Comparison of ENCODE assay signal across 6 cellular contexts in genomic region chr19:48363500-48363809, GRCh38. TPM values are rescaled to one million over a fixed set of nuclear protein-coding genes. Genes with fewer than 3 reads are reported as not detected.
DNase-seq lines count a peak whose midpoint lies in the region; ATAC-seq, FAIRE-seq and TF ChIP-seq lines count a peak whose summit lies in the region.

No MANE protein-coding gene starts in this region.

- POLR2A ChIA-PET in HCT116 (lab: Charles Lee): interaction anchor here (0.6 to 2.4 kb wide), 10 partner anchors 9 to 1090 kb away, joined by 3 to 30 read pairs (median 4); partner anchors contain the start of genes ALDH16A1, EMP3, KDELR1 and RPL18
- POLR2A ChIA-PET in activated CD8-positive, alpha-beta T cell treated with anti-CD3 and anti-CD28 coated beads, Interleukin-2, amount 10 ng/mL, durations not matched to agents 7 days and 5 days (lab: Charles Lee): interaction anchor here (0.6 to 2.4 kb wide), 11 partner anchors 10 to 124 kb away, joined by 3 to 15 read pairs (median 5); partner anchors contain the start of gene KDELR1

- H3K4me1 Mint-ChIP-seq in activated CD8-positive, alpha-beta T cell treated with anti-CD3 and anti-CD28 coated beads, Interleukin-2, amount 10 ng/mL, durations not matched to agents 7 days and 5 days (ENCODE audit: low read depth): peaks cover 21% of the 10 kb centered on the region

- H3K27ac Mint-ChIP-seq in activated CD8-positive, alpha-beta T cell treated with anti-CD3 and anti-CD28 coated beads, Interleukin-2, amount 10 ng/mL, durations not matched to agents 7 days and 5 days: peak overlapping the region; percentile 97

- H3K4me1 ChIP-seq in HCT116 (ENCODE audit: control insufficient read depth in 1 of 2, insufficient read depth in 2 of 2, low read length in 2 of 2) (peaks cover 5 to 24% of the 10 kb centered on the region in 2 experiments), right lobe of liver (peaks cover 0 to 3% (median 0%) of the 10 kb centered on the region in 4 donors)

- H2AFZ ChIP-seq in HCT116 (ENCODE audit: low read depth, low read length, poor library complexity, severe bottlenecking): no peak overlapping the region

- ATAC-seq in HCT116 (peak; percentile 13), right lobe of liver (peak; percentile 33 to 49 (median 43)), HG03457 (IDR thresholded peaks at IDR 0.05; ENCODE audit: unreplicated experiment) (no peak)
- peak; percentile 12 for ATAC-seq in activated CD8-positive, alpha-beta T cell treated with anti-CD3 and anti-CD28 coated beads, Interleukin-2, amount 10 ng/mL, durations not matched to agents 7 days and 5 days

- no peaks in the 10 kb centered on the region for H3K36me3 ChIP-seq in HCT116 (ENCODE audit: control insufficient read depth in 1 of 2, insufficient read depth in 2 of 2, low read length in 2 of 2)
- no peaks in the 10 kb centered on the region for H3K36me3 ChIP-seq in right lobe of liver

- intact Hi-C loops in HCT116 (cut with micrococcal nuclease): loop anchor here (5.0 kb wide), 1 partner anchor 34 kb away; no protein-coding TSS in a partner anchor
- intact Hi-C loops in right lobe of liver (cut with DNase I): no loop called here

- CTCF ChIA-PET in HCT116 (lab: Charles Lee): interaction anchor here (0.6 to 2.5 kb wide), 12 partner anchors 10 to 225 kb away, joined by 3 to 24 read pairs (median 6); partner anchors contain the start of genes GRIN2D and KDELR1
- CTCF ChIA-PET in activated CD8-positive, alpha-beta T cell treated with anti-CD3 and anti-CD28 coated beads, Interleukin-2, amount 10 ng/mL, durations not matched to agents 7 days and 5 days (lab: Charles Lee): interaction anchor here (0.9 to 3.5 kb wide), 13 partner anchors 12 to 246 kb away, joined by 3 to 43 read pairs (median 6); partner anchors contain the start of genes GRWD1 and KDELR1

- H3K36me3 Mint-ChIP-seq in activated CD8-positive, alpha-beta T cell treated with anti-CD3 and anti-CD28 coated beads, Interleukin-2, amount 10 ng/mL, durations not matched to agents 7 days and 5 days (ENCODE audit: low read depth): peaks cover 11% of the 10 kb centered on the region

- H3K9me2 ChIP-seq in HCT116 (ENCODE audit: insufficient read depth): no peaks in the 10 kb centered on the region

- TF ChIP-seq POLR2A in HCT116 (IDR thresholded peaks at IDR 0.05; ENCODE audit: borderline replicate concordance, extremely low read depth, insufficient read depth, insufficient read length) (no peak), right lobe of liver (IDR thresholded peaks at IDR 0.05) (no peak)

- TF ChIP-seq CTCF in AG10803 (conservative IDR thresholded peaks at IDR 0.05; ENCODE audit: low read length) (no peak), HCT116 (IDR thresholded peaks at IDR 0.05 in 2 of 3, conservative IDR thresholded peaks at IDR 0.05 in 1 of 3; ENCODE audit: borderline replicate concordance in 1 of 3, insufficient read depth in 1 of 3, low read depth in 2 of 3, low read length in 2 of 3) (no peak), right lobe of liver (IDR thresholded peaks at IDR 0.05) (no peak)

- peak overlapping the region; percentile 83 for H3K9ac ChIP-seq in HCT116 (ENCODE audit: low read length)

- DNase-seq in AG10803 (ENCODE audit: low read depth) (no peak), HCT116 (ENCODE audit: low read depth, low spot score) (no peak), right lobe of liver (peak; percentile 69 to 81 (median 74)), GM19239 (ENCODE audit: insufficient read length, low spot score) (no peak)
- no peak for DNase-seq in activated CD8-positive, alpha-beta T cell treated with anti-CD3 and anti-CD28 coated beads, Interleukin-2, amount 10 ng/mL, durations not matched to agents 7 days and 5 days

- no peak for FAIRE-seq in GM19239 (lab: Jason Lieb, UNC)

- H3K27me3 Mint-ChIP-seq in activated CD8-positive, alpha-beta T cell treated with anti-CD3 and anti-CD28 coated beads, Interleukin-2, amount 10 ng/mL, durations not matched to agents 7 days and 5 days (ENCODE audit: low read depth): no peaks in the 10 kb centered on the region

- RAD21 ChIA-PET in HCT116 (lab: Charles Lee; ENCODE audit: low non-redundant PET in 1 of 2, low total read pairs in 2 of 2, uncharacterized antibody in 2 of 2, unreplicated experiment in 2 of 2): interaction anchor here (0.6 to 1.1 kb wide), 5 partner anchors 9 to 124 kb away, joined by 3 to 7 read pairs (median 3); partner anchors contain the start of gene KDELR1 (in 1 of the 2)

- H3K9me3 Mint-ChIP-seq in activated CD8-positive, alpha-beta T cell treated with anti-CD3 and anti-CD28 coated beads, Interleukin-2, amount 10 ng/mL, durations not matched to agents 7 days and 5 days (ENCODE audit: insufficient read depth): no peaks in the 10 kb centered on the region

- no peaks in the 10 kb centered on the region for H4K20me1 ChIP-seq in HCT116 (ENCODE audit: insufficient read depth)

- H3K27me3 ChIP-seq in HCT116 (ENCODE audit: insufficient read depth, low read length) (no peaks in the 10 kb centered on the region), right lobe of liver (no peaks in the 10 kb centered on the region)

- no peaks in the 10 kb centered on the region for H3K9me3 ChIP-seq in HCT116 (ENCODE audit: control insufficient read depth in 1 of 2, insufficient read depth in 1 of 2, low read depth in 1 of 2, low read length in 2 of 2)
- H3K9me3 ChIP-seq in right lobe of liver: no peaks in the 10 kb centered on the region

- TF ChIP-seq RAD21 in HCT116 (IDR thresholded peaks at IDR 0.05; ENCODE audit: low read depth): no peak

- WGBS in right lobe of liver (ENCODE audit: insufficient coverage, low coverage, low lambda C conversion rate, missing lambda C conversion rate): 0% methylated on average over 6 of the region's 10 CpGs

- H3K27ac ChIP-seq in HCT116 (ENCODE audit: low read depth, low read length) (peak overlapping the region; percentile 86), right lobe of liver (peak overlapping the region; percentile 80 to 93 (median 91))

- TSS peak; percentile 71 for BruUV-seq in HCT116 (replicated peaks; lab: Mats Ljungman, UMichigan)

- no peaks in the 10 kb centered on the region for H3K79me2 ChIP-seq in HCT116 (ENCODE audit: insufficient read depth, low read length)

- H3K4me3 ChIP-seq in AG10803 (ENCODE audit: low read length) (peak overlapping the region; percentile 88), HCT116 (replicated peaks in 1 of 2; ENCODE audit: low read depth in 1 of 2, low read length in 2 of 2) (peak overlapping the region; percentile 62 to 69), right lobe of liver (peak overlapping the region; percentile 59 to 65 (median 63))

- peak overlapping the region; percentile 92 for H3K4me2 ChIP-seq in HCT116 (ENCODE audit: low read length)

- peak overlapping the region; percentile 86 for H3K4me3 Mint-ChIP-seq in activated CD8-positive, alpha-beta T cell treated with anti-CD3 and anti-CD28 coated beads, Interleukin-2, amount 10 ng/mL, durations not matched to agents 7 days and 5 days

TF ChIP-seq in HCT116, 20 proteins besides CTCF, POLR2A, EP300 and RAD21:
- TF ChIP-seq CBX3 (IDR thresholded peaks at IDR 0.05; ENCODE audit: low read depth) (no peak), ZFX (IDR thresholded peaks at IDR 0.05) (peak; percentile 41; the same call in 1 of the 2 replicates), POLR2AphosphoS5 (IDR thresholded peaks at IDR 0.05; ENCODE audit: low read depth, low read length) (0 out of 2 replicates have a peak, but pooled peaks have one; percentile 20), EZH2 (IDR thresholded peaks at IDR 0.05) (no peak)
TF ChIP-seq in HCT116: peak in this region for 2.

RNA-seq across cellular contexts. Expression of gene TMEM143, which starts 0.3 kb away (rescaled TPM):
- total RNA-seq in HCT116 (2021; ENCODE audit: unreplicated experiment): 13.2 TPM
- 10.1 and 10.6 TPM in 2 replicates for polyA plus RNA-seq in HCT116 (2012)
- total RNA-seq in activated CD8-positive, alpha-beta T cell treated with anti-CD3 and anti-CD28 coated beads, Interleukin-2, amount 10 ng/mL, durations not matched to agents 7 days and 5 days: 10 to 100 TPM; 17.1 to 19.4 TPM
- total RNA-seq in right lobe of liver: 10 to 100 TPM in 3 of 6 experiments, 1 to 10 TPM in 3; 6.5 to 15.1 (median 9.8) TPM

RNA-seq across cellular contexts. Expression of gene SYNGR4, which starts 0.7 kb away (rescaled TPM):
- total RNA-seq in HCT116 (2021; ENCODE audit: unreplicated experiment) (0.49 TPM), right lobe of liver (under 1 TPM in 1 of 6 experiments, not detected in 5; 0.80 TPM)
- polyA plus RNA-seq in HCT116 (2012): 0.44 and 0.62 TPM in 2 replicates
- total RNA-seq in activated CD8-positive, alpha-beta T cell treated with anti-CD3 and anti-CD28 coated beads, Interleukin-2, amount 10 ng/mL, durations not matched to agents 7 days and 5 days: not detected

RNA-seq across cellular contexts. Expression of gene KDELR1, which starts 27.9 kb away (rescaled TPM):
- total RNA-seq in HCT116 (2021; ENCODE audit: unreplicated experiment): 212 TPM
- polyA plus RNA-seq in HCT116 (2012): 235 and 236 TPM in 2 replicates
- 10 to 100 TPM; 70.3 to 71.3 TPM for total RNA-seq in activated CD8-positive, alpha-beta T cell treated with anti-CD3 and anti-CD28 coated beads, Interleukin-2, amount 10 ng/mL, durations not matched to agents 7 days and 5 days
- 10 to 100 TPM; 69.1 to 83.1 (median 77.1) TPM for total RNA-seq in right lobe of liver

RNA-seq across cellular contexts. Expression of gene GRIN2D, which starts 30.0 kb away (rescaled TPM):
- total RNA-seq in HCT116 (2021; ENCODE audit: unreplicated experiment) (26.2 TPM), right lobe of liver (under 1 TPM; 0.09 to 0.29 (median 0.22) TPM)
- 25.2 and 27.0 TPM in 2 replicates for polyA plus RNA-seq in HCT116 (2012)
- under 1 TPM; 0.05 to 0.08 TPM for total RNA-seq in activated CD8-positive, alpha-beta T cell treated with anti-CD3 and anti-CD28 coated beads, Interleukin-2, amount 10 ng/mL, durations not matched to agents 7 days and 5 days

RNA-seq across cellular contexts. Expression of gene EMP3, which starts 38.1 kb away (rescaled TPM):
- total RNA-seq in HCT116 (2021; ENCODE audit: unreplicated experiment): 92.9 TPM
- 191 and 197 TPM in 2 replicates for polyA plus RNA-seq in HCT116 (2012)
- 100 to 1,000 TPM; 300 to 320 TPM for total RNA-seq in activated CD8-positive, alpha-beta T cell treated with anti-CD3 and anti-CD28 coated beads, Interleukin-2, amount 10 ng/mL, durations not matched to agents 7 days and 5 days
- 10 to 100 TPM in 1 of 6 experiments, 1 to 10 TPM in 5; 2.8 to 14.2 (median 5.6) TPM for total RNA-seq in right lobe of liver

Comparison
In these comparisons a context has a peak if more than half of its experiments do, and no peak if none do; other contexts are left out.
1. DNase-seq: peak in right lobe of liver (3 of 3); none in AG10803 (single experiment), HCT116 (single experiment), activated CD8-positive, alpha-beta T cell treated with anti-CD3 and anti-CD28 coated beads, Interleukin-2, amount 10 ng/mL, durations not matched to agents 7 days and 5 days (single experiment) and GM19239 (single experiment).
2. Peak in every context shown above with its lines, with median percentiles within 50 percentile points of each other: H3K4me3 ChIP-seq.